ENCODE assay signal across 37 cellular contexts in genomic region chr21:28927122-28927521, GRCh38.
"Had no signal": no experiment of that assay in that cellular context is flagged by ENCODE, and none has a peak within 500 bp of the region (broad histone marks: within the 10 kb centered on the region; RNA-seq: fewer than 3 reads in every experiment).

No MANE protein-coding gene starts in this region.

- H3K27ac ChIP-seq: ascending aorta, cardiac muscle cell, WERI-Rb-1 had no signal

- H3K9me3 ChIP-seq: ascending aorta had no signal

- FAIRE-seq: bronchial epithelial cell, TTC549 had no signal

- H3K4me1 Mint-ChIP-seq: activated B cell treated with CpG ODN at 0.5 μM for 24 hours; activated CD8-positive, alpha-beta memory T cell treated with anti-CD3 and anti-CD28 coated beads, Interleukin-2, amount 10 ng/mL, durations not matched to agents 7 days and 5 days; activated naive CD4-positive, alpha-beta T cell treated with anti-CD3 and anti-CD28 coated beads, Interleukin-2, amount 50 U/mL, for 24 hours; activated naive CD8-positive, alpha-beta T cell treated with anti-CD3 and anti-CD28 coated beads, Interleukin-2, amount 50 U/mL, for 24 hours; central memory CD8-positive, alpha-beta T cell; T-cell had no signal

- DNase-seq: activated B cell treated with CpG ODN at 0.5 μM for 24 hours; activated CD4-positive, alpha-beta memory T cell treated with anti-CD3 and anti-CD28 coated beads for 36 hours; activated CD4-positive, alpha-beta T cell treated with anti-CD3 and anti-CD28 coated beads for 4 hours; activated CD4-positive, alpha-beta T cell treated with anti-CD3 and anti-CD28 coated beads, Interleukin-2, amount 10 ng/mL, durations not matched to agents 24 days and 14 days; activated CD4-positive, alpha-beta T cell treated with anti-CD3 and anti-CD28 coated beads, Interleukin-2, amount 50 U/mL, for 1 hour; activated CD4-positive, alpha-beta T cell treated with anti-CD3 and anti-CD28 coated beads, Interleukin-2, amount 50 U/mL, for 4 hours; activated CD4-positive, CD25-positive, alpha-beta regulatory T cell treated with anti-CD3 and anti-CD28 coated beads, Interleukin-2, amount 50 U/mL, for 72 hours; activated CD8-positive, alpha-beta memory T cell treated with anti-CD3 and anti-CD28 coated beads for 24 hours; activated CD8-positive, alpha-beta memory T cell treated with anti-CD3 and anti-CD28 coated beads, Interleukin-2, amount 10 ng/mL, durations not matched to agents 7 days and 5 days; activated CD8-positive, alpha-beta memory T cell treated with anti-CD3 and anti-CD28 coated beads, Interleukin-2, amount 50 U/mL, for 48 hours; activated CD8-positive, alpha-beta T cell treated with anti-CD3 and anti-CD28 coated beads, Interleukin-2, amount 10 ng/mL, durations not matched to agents 7 days and 5 days; activated effector memory CD4-positive, alpha-beta T cell treated with Interleukin-2 at 50 U/mL for 16 hours; activated gamma-delta T cell; activated naive CD4-positive, alpha-beta T cell treated with anti-CD3 and anti-CD28 coated beads, Interleukin-2, amount 10 ng/mL, durations not matched to agents 7 days and 5 days; activated naive CD4-positive, alpha-beta T cell treated with Interleukin-2 at 50 U/mL for 16 hours; activated naive CD8-positive, alpha-beta T cell treated with anti-CD3 and anti-CD28 coated beads, Interleukin-2, amount 10 ng/mL, durations not matched to agents 7 days and 5 days; activated naive CD8-positive, alpha-beta T cell treated with anti-CD3 and anti-CD28 coated beads, Interleukin-2, amount 50 U/mL, for 24 hours; activated T-cell treated with anti-CD3 and anti-CD28 coated beads, Interleukin-2, amount 50 U/mL, for 24 hours; activated T-cell treated with anti-CD3 and anti-CD28 coated beads, Interleukin-2, amount 50 U/mL, for 48 hours; amygdala; anterior cingulate cortex; caudate nucleus; cerebellar nuclear complex; T-cell; T-helper 17 cell; T-helper 9 cell; WERI-Rb-1 had no signal

- H3K4me3 ChIP-seq: ascending aorta, cardiac muscle cell had no signal

- H3K27me3 Mint-ChIP-seq: activated B cell treated with CpG ODN at 0.5 μM for 24 hours; activated CD4-positive, alpha-beta memory T cell treated with anti-CD3 and anti-CD28 coated beads for 36 hours; activated CD4-positive, alpha-beta T cell treated with anti-CD3 and anti-CD28 coated beads, Interleukin-2, amount 10 ng/mL, durations not matched to agents 24 days and 14 days; activated CD8-positive, alpha-beta memory T cell treated with anti-CD3 and anti-CD28 coated beads, Interleukin-2, amount 10 ng/mL, durations not matched to agents 7 days and 5 days; activated naive CD4-positive, alpha-beta T cell treated with anti-CD3 and anti-CD28 coated beads, Interleukin-2, amount 10 ng/mL, durations not matched to agents 7 days and 5 days; activated naive CD4-positive, alpha-beta T cell treated with anti-CD3 and anti-CD28 coated beads, Interleukin-2, amount 50 U/mL, for 24 hours; activated naive CD8-positive, alpha-beta T cell; activated naive CD8-positive, alpha-beta T cell treated with anti-CD3 and anti-CD28 coated beads, Interleukin-2, amount 10 ng/mL, durations not matched to agents 7 days and 5 days; activated naive CD8-positive, alpha-beta T cell treated with anti-CD3 and anti-CD28 coated beads, Interleukin-2, amount 50 U/mL, for 24 hours; activated T-cell treated with anti-CD3 and anti-CD28 coated beads, Interleukin-2, amount 50 U/mL, for 24 hours; brain; central memory CD8-positive, alpha-beta T cell; T-cell; T-helper 17 cell had no signal

- ATAC-seq: activated CD8-positive, alpha-beta memory T cell treated with anti-CD3 and anti-CD28 coated beads, Interleukin-2, amount 10 ng/mL, durations not matched to agents 7 days and 5 days; activated CD8-positive, alpha-beta T cell treated with anti-CD3 and anti-CD28 coated beads, Interleukin-2, amount 10 ng/mL, durations not matched to agents 7 days and 5 days; activated naive CD8-positive, alpha-beta T cell treated with anti-CD3 and anti-CD28 coated beads, Interleukin-2, amount 50 U/mL, for 24 hours; T-cell; T-helper 17 cell had no signal

- H3K27ac Mint-ChIP-seq: activated B cell treated with CpG ODN at 0.5 μM for 24 hours; activated CD4-positive, alpha-beta memory T cell treated with anti-CD3 and anti-CD28 coated beads for 36 hours; activated CD4-positive, alpha-beta T cell treated with anti-CD3 and anti-CD28 coated beads, Interleukin-2, amount 10 ng/mL, durations not matched to agents 24 days and 14 days; activated CD8-positive, alpha-beta memory T cell treated with anti-CD3 and anti-CD28 coated beads, Interleukin-2, amount 10 ng/mL, durations not matched to agents 7 days and 5 days; activated CD8-positive, alpha-beta T cell treated with anti-CD3 and anti-CD28 coated beads, Interleukin-2, amount 10 ng/mL, durations not matched to agents 7 days and 5 days; activated naive CD4-positive, alpha-beta T cell treated with anti-CD3 and anti-CD28 coated beads, Interleukin-2, amount 10 ng/mL, durations not matched to agents 7 days and 5 days; activated naive CD4-positive, alpha-beta T cell treated with anti-CD3 and anti-CD28 coated beads, Interleukin-2, amount 50 U/mL, for 24 hours; activated naive CD8-positive, alpha-beta T cell; activated naive CD8-positive, alpha-beta T cell treated with anti-CD3 and anti-CD28 coated beads, Interleukin-2, amount 10 ng/mL, durations not matched to agents 7 days and 5 days; activated naive CD8-positive, alpha-beta T cell treated with anti-CD3 and anti-CD28 coated beads, Interleukin-2, amount 50 U/mL, for 24 hours; activated T-cell treated with anti-CD3 and anti-CD28 coated beads, Interleukin-2, amount 50 U/mL, for 24 hours; activated T-helper 2 cell treated with anti-CD3 and anti-CD28 coated beads, Interferon-gamma antibody, Interleukin-2, Interleukin-4, amounts not matched to agents 10 μg/mL and 5 μg/mL and 100 μg/mL, durations not matched to agents 14 hours and 24 hours and 36 hours; brain; T-cell; T-helper 17 cell; T-helper 2 cell treated with Interferon-gamma antibody and Interleukin-4, amounts not matched to agents 5 μg/mL and 100 μg/mL, for 36 hours had no signal

- H3K27me3 ChIP-seq: ascending aorta, cardiac muscle cell had no signal

- H3K4me3 Mint-ChIP-seq: activated B cell treated with CpG ODN at 0.5 μM for 24 hours; activated CD4-positive, alpha-beta memory T cell treated with anti-CD3 and anti-CD28 coated beads for 36 hours; activated CD4-positive, alpha-beta T cell treated with anti-CD3 and anti-CD28 coated beads, Interleukin-2, amount 10 ng/mL, durations not matched to agents 24 days and 14 days; activated CD8-positive, alpha-beta memory T cell treated with anti-CD3 and anti-CD28 coated beads, Interleukin-2, amount 10 ng/mL, durations not matched to agents 7 days and 5 days; activated CD8-positive, alpha-beta T cell treated with anti-CD3 and anti-CD28 coated beads, Interleukin-2, amount 10 ng/mL, durations not matched to agents 7 days and 5 days; activated naive CD4-positive, alpha-beta T cell treated with anti-CD3 and anti-CD28 coated beads, Interleukin-2, amount 10 ng/mL, durations not matched to agents 7 days and 5 days; activated naive CD4-positive, alpha-beta T cell treated with anti-CD3 and anti-CD28 coated beads, Interleukin-2, amount 50 U/mL, for 24 hours; activated naive CD8-positive, alpha-beta T cell; activated naive CD8-positive, alpha-beta T cell treated with anti-CD3 and anti-CD28 coated beads, Interleukin-2, amount 10 ng/mL, durations not matched to agents 7 days and 5 days; activated naive CD8-positive, alpha-beta T cell treated with anti-CD3 and anti-CD28 coated beads, Interleukin-2, amount 50 U/mL, for 24 hours; activated T-cell treated with anti-CD3 and anti-CD28 coated beads, Interleukin-2, amount 50 U/mL, for 24 hours; brain; central memory CD8-positive, alpha-beta T cell; T-cell; T-helper 17 cell; T-helper 2 cell treated with Interferon-gamma antibody and Interleukin-4, amounts not matched to agents 5 μg/mL and 100 μg/mL, for 36 hours had no signal

- H3K9me3 Mint-ChIP-seq: activated B cell treated with CpG ODN at 0.5 μM for 24 hours; activated CD4-positive, alpha-beta memory T cell treated with anti-CD3 and anti-CD28 coated beads for 36 hours; activated CD4-positive, alpha-beta T cell treated with anti-CD3 and anti-CD28 coated beads, Interleukin-2, amount 10 ng/mL, durations not matched to agents 24 days and 14 days; activated naive CD4-positive, alpha-beta T cell treated with anti-CD3 and anti-CD28 coated beads, Interleukin-2, amount 10 ng/mL, durations not matched to agents 7 days and 5 days; activated naive CD4-positive, alpha-beta T cell treated with anti-CD3 and anti-CD28 coated beads, Interleukin-2, amount 50 U/mL, for 24 hours; activated naive CD8-positive, alpha-beta T cell treated with anti-CD3 and anti-CD28 coated beads, Interleukin-2, amount 10 ng/mL, durations not matched to agents 7 days and 5 days; activated naive CD8-positive, alpha-beta T cell treated with anti-CD3 and anti-CD28 coated beads, Interleukin-2, amount 50 U/mL, for 24 hours; activated T-cell treated with anti-CD3 and anti-CD28 coated beads, Interleukin-2, amount 50 U/mL, for 24 hours; activated T-helper 2 cell treated with anti-CD3 and anti-CD28 coated beads, Interferon-gamma antibody, Interleukin-2, Interleukin-4, amounts not matched to agents 10 μg/mL and 5 μg/mL and 100 μg/mL, durations not matched to agents 14 hours and 24 hours and 36 hours; brain; central memory CD8-positive, alpha-beta T cell; T-cell; T-helper 2 cell treated with Interferon-gamma antibody and Interleukin-4, amounts not matched to agents 5 μg/mL and 100 μg/mL, for 36 hours had no signal
